Comparison of ENCODE assay signal across 8 cellular contexts in the genomic region with DNA sequence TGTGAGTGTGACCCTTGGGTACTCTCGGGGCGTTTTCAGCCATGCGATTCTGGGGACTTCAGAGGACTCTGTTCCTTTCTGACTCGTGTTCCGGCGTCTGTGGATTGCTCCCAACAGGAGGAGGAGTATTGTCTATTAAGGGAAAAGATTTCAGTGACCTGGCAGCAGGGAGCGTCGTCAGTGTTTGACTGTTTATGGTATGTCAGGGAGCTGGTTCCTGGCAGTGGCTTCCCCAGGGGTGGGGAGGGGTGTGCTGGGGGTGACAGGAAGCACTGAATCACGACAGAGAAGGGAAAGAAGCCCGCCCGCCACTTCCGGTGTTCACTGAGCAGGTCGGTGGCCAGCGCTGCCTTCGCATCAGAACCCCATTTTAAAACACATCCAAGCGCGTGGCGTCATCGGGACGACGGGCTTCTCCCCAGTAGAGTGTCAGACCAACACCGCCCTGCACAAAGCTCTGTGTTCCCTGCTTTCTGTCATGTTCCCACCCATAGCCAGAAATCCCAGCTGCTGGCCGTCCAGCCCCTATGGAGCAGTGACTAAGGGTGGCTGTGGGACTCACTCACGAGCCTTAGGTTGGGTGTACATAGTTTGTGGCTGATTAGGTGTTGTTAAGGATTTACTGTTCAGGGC. TPM values are rescaled to one million over a fixed set of nuclear protein-coding genes. Genes with fewer than 3 reads are reported as not detected.
DNase-seq lines count a peak whose midpoint lies in the region; ATAC-seq and TF ChIP-seq lines count a peak whose summit lies in the region.

No MANE protein-coding gene starts in this region.

- ATAC-seq in HG02943 (IDR thresholded peaks at IDR 0.05; ENCODE audit: low read depth, unreplicated experiment), result peak; percentile 69
- ATAC-seq in sciatic nerve, result peak; percentile 6
- ATAC-seq in aorta (ENCODE audit: low FRiP score), result peak; percentile 80

- H3K4me3 ChIP-seq in AG10803 (ENCODE audit: low read length) (no peak overlapping the region), aorta (ENCODE audit: low read length in 2 of 2) (no peak overlapping the region), H7 (ENCODE audit: insufficient read depth, low read depth, low read length) (no peak overlapping the region)

- H3K27me3 ChIP-seq in aorta (ENCODE audit: control insufficient read depth in 1 of 2, insufficient read depth in 2 of 2, low read length in 1 of 2) (no peaks in the 10 kb centered on the region), H7 (ENCODE audit: control insufficient read depth, insufficient read depth, low read length) (no peaks in the 10 kb centered on the region)

- H3K4me1 ChIP-seq in aorta (ENCODE audit: control insufficient read depth in 1 of 2, insufficient read depth in 2 of 2, low read length in 2 of 2), result peaks cover 10 to 13% of the 10 kb centered on the region in 2 donors

- DNase-seq in AG10803 (ENCODE audit: low read depth) (peak; percentile 74), activated T-cell treated with anti-CD3 and anti-CD28 coated beads for 48 hours (ENCODE audit: low read depth) (peak; percentile 58), glomerular visceral epithelial cell (ENCODE audit: extremely low spot score) (peak; percentile 58), sciatic nerve (ENCODE audit: low spot score) (peak; percentile 78), aorta (peak; percentile 94 to 97), NCI-H1092 treated with DMSO at 0.1 percent for 48 hours (lab: John Stamatoyannopoulos, UW) (no peak), H7 (no peak)

- H3K36me3 ChIP-seq in aorta (ENCODE audit: control insufficient read depth in 1 of 2, insufficient read depth in 2 of 2, low read length in 1 of 2) (no peaks in the 10 kb centered on the region), H7 (replicated peaks; ENCODE audit: control insufficient read depth, insufficient read depth, low read length) (no peaks in the 10 kb centered on the region; the same call in 1 of the 2 replicates)

- no peak for TF ChIP-seq CTCF in AG10803 (conservative IDR thresholded peaks at IDR 0.05; ENCODE audit: low read length)

- H3K27ac ChIP-seq in aorta (ENCODE audit: low read depth in 1 of 2, low read length in 2 of 2), result peak overlapping the region; percentile 96 to 99

- no peaks in the 10 kb centered on the region for H3K9me3 ChIP-seq in aorta (ENCODE audit: control insufficient read depth, low read length)

- 2 to 3% methylated on average over 24 of the region's 24 CpGs for WGBS in aorta, 2 donors

- intact Hi-C loops in sciatic nerve (cut with DNase I), result no loop called here
- intact Hi-C loops in aorta (cut with DNase I), result loop anchor here (5.0 kb wide), 1 partner anchor 34 kb away; a partner anchor contains a TSS

RNA-seq across cellular contexts. Expression of a gene that starts 33.8 kb away (rescaled TPM):
- total RNA-seq in sciatic nerve (417 TPM), aorta (1,000 to 10,000 TPM in 1 of 2 donors, 100 to 1,000 TPM in 1; 693 to 1,110 TPM)
- 100 to 1,000 TPM; 117 to 670 TPM for polyA plus RNA-seq in aorta
- 166 and 168 TPM in 2 replicates for total RNA-seq in H7 (2014; rRNA removed; shearing (Covaris generic))

RNA-seq across cellular contexts. Expression of a gene that starts 34.0 kb away (rescaled TPM):
- total RNA-seq in sciatic nerve (423 TPM), aorta (100 to 1,000 TPM; 564 to 910 TPM)
- 100 to 1,000 TPM in 1 of 2 donors, 10 to 100 TPM in 1; 73.3 to 379 TPM for polyA plus RNA-seq in aorta
- 131 and 135 TPM in 2 replicates for total RNA-seq in H7 (2014; rRNA removed; shearing (Covaris generic))

Comparison
In these comparisons a context has a peak if more than half of its experiments do, and no peak if none do; other contexts are left out.
1. DNase-seq: peak in AG10803 (single experiment), activated T-cell treated with anti-CD3 and anti-CD28 coated beads for 48 hours (single experiment), glomerular visceral epithelial cell (single experiment), sciatic nerve (single experiment) and aorta (2 of 2); none in NCI-H1092 treated with DMSO at 0.1 percent for 48 hours (single experiment) and H7 (single experiment).
2. ATAC-seq: peak in every context shown above with its lines; median percentile 80 in aorta; 69 in HG02943; 6 in sciatic nerve.